ENCODE assay signal across 18 cellular contexts in the genomic region with DNA sequence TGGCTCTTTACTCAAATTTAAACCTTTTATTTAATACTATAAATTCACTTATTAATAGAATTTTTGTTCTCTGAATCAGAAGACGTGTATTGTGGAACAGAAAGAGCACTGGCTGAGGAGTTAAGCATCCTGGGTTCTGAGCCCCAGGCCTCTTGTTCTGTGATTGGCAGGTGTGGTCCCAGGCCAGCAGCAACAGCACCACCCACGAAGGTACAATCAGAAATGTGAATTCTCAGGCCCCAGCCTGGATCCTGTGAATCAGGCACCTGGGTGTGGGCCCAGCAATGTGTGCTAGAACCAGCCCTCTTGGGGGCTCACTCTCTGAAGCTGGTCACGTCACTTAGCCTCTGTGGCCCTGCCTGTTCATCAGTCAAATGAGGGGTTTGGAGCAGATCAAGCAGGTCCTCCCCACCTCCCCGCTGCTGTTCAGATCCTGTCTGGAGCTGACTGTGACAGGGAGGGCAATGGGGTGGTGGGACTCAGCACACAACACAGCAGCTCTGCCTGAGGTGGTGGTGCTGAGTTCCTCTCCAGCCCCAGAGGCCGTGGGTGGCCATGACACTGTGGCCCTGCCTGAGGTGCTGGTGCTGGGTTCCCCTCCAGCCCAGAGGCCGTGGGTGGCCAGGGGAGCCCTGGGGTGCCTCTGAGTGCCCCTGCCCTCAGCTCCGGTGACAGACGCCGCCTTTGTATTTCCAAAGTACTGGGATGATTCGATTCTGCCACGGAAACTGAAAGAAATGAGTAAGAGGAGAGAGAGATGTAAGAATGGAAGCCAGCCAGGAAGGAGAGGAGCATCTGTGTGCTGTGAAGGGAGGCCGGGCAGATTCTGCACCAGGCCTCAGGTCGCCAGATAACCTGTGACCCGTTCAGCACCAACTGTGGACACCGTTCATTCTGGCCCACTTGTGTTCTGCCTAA. TPM values are rescaled to one million over a fixed set of nuclear protein-coding genes. Genes with fewer than 3 reads are reported as not detected.
DNase-seq lines count a peak whose midpoint lies in the region; FAIRE-seq and TF ChIP-seq lines count a peak whose summit lies in the region.
"Had no signal": no experiment of that assay in that cellular context is flagged by ENCODE, and none has a peak within 500 bp of the region (broad histone marks: within the 10 kb centered on the region; RNA-seq: fewer than 3 reads in every experiment).

No MANE protein-coding gene starts in this region.

- no peak for TF ChIP-seq CTCF in stomach (IDR thresholded peaks at IDR 0.05)

- no peak overlapping the region for H3K27ac ChIP-seq in stomach
- H3K27ac ChIP-seq: cardiac muscle cell, left lung, transverse colon had no signal

- intact Hi-C loops in stomach (cut with DNase I; ENCODE audit: low total_unique reads), result no loop called here

- WGBS in stomach, 5 donors, result 77 to 84% (median 82%) methylated on average over 15 of the region's 15 CpGs

- CTCF ChIA-PET in activated CD4-positive, alpha-beta T cell treated with anti-CD3 and anti-CD28 coated beads, Interleukin-2, amount 10 ng/mL, durations not matched to agents 7 days and 5 days (lab: Charles Lee), result no interaction called here
- CTCF ChIA-PET in activated CD4-positive, alpha-beta memory T cell treated with anti-CD3 and anti-CD28 coated beads, Interleukin-2, amount 10 ng/mL, durations not matched to agents 7 days and 5 days (lab: Charles Lee), result no interaction called here

- FAIRE-seq in frontal cortex (lab: Jason Lieb, UNC), result no peak
- FAIRE-seq: A204.1 had no signal

- H3K27me3 ChIP-seq in stomach, result no peaks in the 10 kb centered on the region
- H3K27me3 ChIP-seq: cardiac muscle cell, left lung, transverse colon had no signal

- no peak overlapping the region for H3K4me3 Mint-ChIP-seq in activated CD4-positive, alpha-beta T cell treated with anti-CD3 and anti-CD28 coated beads, Interleukin-2, amount 10 ng/mL, durations not matched to agents 7 days and 5 days
- H3K4me3 Mint-ChIP-seq in activated CD4-positive, alpha-beta memory T cell treated with anti-CD3 and anti-CD28 coated beads, Interleukin-2, amount 10 ng/mL, durations not matched to agents 7 days and 5 days, result no peak overlapping the region
- H3K4me3 Mint-ChIP-seq: activated naive CD8-positive, alpha-beta T cell treated with anti-CD3 and anti-CD28 coated beads, Interleukin-2, amount 10 ng/mL, durations not matched to agents 7 days and 5 days; CD4-positive, CD25-positive, alpha-beta regulatory T cell had no signal

- DNase-seq in activated CD4-positive, alpha-beta T cell treated with anti-CD3 and anti-CD28 coated beads for 48 hours, result peak; percentile 59
- DNase-seq in activated CD4-positive, alpha-beta T cell treated with anti-CD3 and anti-CD28 coated beads, Interleukin-2, amount 10 ng/mL, durations not matched to agents 7 days and 5 days, result no peak
- peak; percentile 15 for DNase-seq in activated CD4-positive, alpha-beta memory T cell treated with anti-CD3 and anti-CD28 coated beads, Interleukin-2, amount 10 ng/mL, durations not matched to agents 7 days and 5 days
- DNase-seq in iPS-NIHi11 (ENCODE audit: low spot score) (peak; percentile 7), NCI-H526 (lab: John Stamatoyannopoulos, UW) (no peak), stomach (no peak), frontal cortex (ENCODE audit: low spot score in 2 of 2) (no peak)
- DNase-seq in stimulated activated CD4-positive, alpha-beta T cell treated with anti-CD3 and anti-CD28 coated beads, TNF-alpha, amount 100 ng/mL, for 48 hours (ENCODE audit: low read depth in 3 of 3), result peak; percentile 2 to 21 (median 4)
- DNase-seq: activated naive CD8-positive, alpha-beta T cell treated with anti-CD3 and anti-CD28 coated beads, Interleukin-2, amount 10 ng/mL, durations not matched to agents 7 days and 5 days; CD4-positive, CD25-positive, alpha-beta regulatory T cell; hypothalamus; left lung; transverse colon had no signal

- H3K36me3 ChIP-seq in stomach, result no peaks in the 10 kb centered on the region
- H3K36me3 ChIP-seq: cardiac muscle cell, left lung, transverse colon had no signal

- no peaks in the 10 kb centered on the region for H3K4me1 Mint-ChIP-seq in activated CD4-positive, alpha-beta T cell treated with anti-CD3 and anti-CD28 coated beads, Interleukin-2, amount 10 ng/mL, durations not matched to agents 7 days and 5 days
- peaks cover 3% of the 10 kb centered on the region for H3K4me1 Mint-ChIP-seq in activated CD4-positive, alpha-beta memory T cell treated with anti-CD3 and anti-CD28 coated beads, Interleukin-2, amount 10 ng/mL, durations not matched to agents 7 days and 5 days
- H3K4me1 Mint-ChIP-seq: activated naive CD8-positive, alpha-beta T cell treated with anti-CD3 and anti-CD28 coated beads, Interleukin-2, amount 10 ng/mL, durations not matched to agents 7 days and 5 days; CD4-positive, CD25-positive, alpha-beta regulatory T cell had no signal

- no peak for TF ChIP-seq POLR2A in stomach (IDR thresholded peaks at IDR 0.05)

- H3K4me3 ChIP-seq in stomach, result no peak overlapping the region
- H3K4me3 ChIP-seq: cardiac muscle cell, left lung, transverse colon had no signal

- H3K36me3 Mint-ChIP-seq in activated CD4-positive, alpha-beta T cell treated with anti-CD3 and anti-CD28 coated beads, Interleukin-2, amount 10 ng/mL, durations not matched to agents 7 days and 5 days (ENCODE audit: low read depth), result no peaks in the 10 kb centered on the region
- H3K36me3 Mint-ChIP-seq in activated CD4-positive, alpha-beta memory T cell treated with anti-CD3 and anti-CD28 coated beads, Interleukin-2, amount 10 ng/mL, durations not matched to agents 7 days and 5 days (ENCODE audit: low read depth), result no peaks in the 10 kb centered on the region
- H3K36me3 Mint-ChIP-seq: activated naive CD8-positive, alpha-beta T cell treated with anti-CD3 and anti-CD28 coated beads, Interleukin-2, amount 10 ng/mL, durations not matched to agents 7 days and 5 days; CD4-positive, CD25-positive, alpha-beta regulatory T cell had no signal

- no peaks in the 10 kb centered on the region for H3K27me3 Mint-ChIP-seq in activated CD4-positive, alpha-beta T cell treated with anti-CD3 and anti-CD28 coated beads, Interleukin-2, amount 10 ng/mL, durations not matched to agents 7 days and 5 days
- H3K27me3 Mint-ChIP-seq in activated CD4-positive, alpha-beta memory T cell treated with anti-CD3 and anti-CD28 coated beads, Interleukin-2, amount 10 ng/mL, durations not matched to agents 7 days and 5 days, result no peaks in the 10 kb centered on the region
- H3K27me3 Mint-ChIP-seq: activated naive CD8-positive, alpha-beta T cell treated with anti-CD3 and anti-CD28 coated beads, Interleukin-2, amount 10 ng/mL, durations not matched to agents 7 days and 5 days; CD4-positive, CD25-positive, alpha-beta regulatory T cell had no signal

- peaks cover 0 to 3% (median 0%) of the 10 kb centered on the region in 4 donors for H3K4me1 ChIP-seq in stomach
- H3K4me1 ChIP-seq: left lung, transverse colon had no signal

- no peak for TF ChIP-seq EP300 in stomach (IDR thresholded peaks at IDR 0.05)

- no peak overlapping the region for H3K27ac Mint-ChIP-seq in activated CD4-positive, alpha-beta T cell treated with anti-CD3 and anti-CD28 coated beads, Interleukin-2, amount 10 ng/mL, durations not matched to agents 7 days and 5 days
- no peak overlapping the region for H3K27ac Mint-ChIP-seq in activated CD4-positive, alpha-beta memory T cell treated with anti-CD3 and anti-CD28 coated beads, Interleukin-2, amount 10 ng/mL, durations not matched to agents 7 days and 5 days
- H3K27ac Mint-ChIP-seq: activated naive CD8-positive, alpha-beta T cell treated with anti-CD3 and anti-CD28 coated beads, Interleukin-2, amount 10 ng/mL, durations not matched to agents 7 days and 5 days; CD4-positive, CD25-positive, alpha-beta regulatory T cell had no signal

- no peaks in the 10 kb centered on the region for H3K9me3 ChIP-seq in stomach
- H3K9me3 ChIP-seq: left lung, transverse colon had no signal

- H3K9me3 Mint-ChIP-seq in activated CD4-positive, alpha-beta T cell treated with anti-CD3 and anti-CD28 coated beads, Interleukin-2, amount 10 ng/mL, durations not matched to agents 7 days and 5 days, result peaks cover 5% of the 10 kb centered on the region
- peaks cover 5% of the 10 kb centered on the region for H3K9me3 Mint-ChIP-seq in activated CD4-positive, alpha-beta memory T cell treated with anti-CD3 and anti-CD28 coated beads, Interleukin-2, amount 10 ng/mL, durations not matched to agents 7 days and 5 days

- POLR2A ChIA-PET in activated CD4-positive, alpha-beta T cell treated with anti-CD3 and anti-CD28 coated beads, Interleukin-2, amount 10 ng/mL, durations not matched to agents 7 days and 5 days (lab: Charles Lee), result no interaction called here
- POLR2A ChIA-PET in activated CD4-positive, alpha-beta memory T cell treated with anti-CD3 and anti-CD28 coated beads, Interleukin-2, amount 10 ng/mL, durations not matched to agents 7 days and 5 days (lab: Charles Lee), result no interaction called here

RNA-seq across cellular contexts. Expression of gene FRMD1, which starts 41.6 kb away (rescaled TPM):
- total RNA-seq in activated CD4-positive, alpha-beta T cell treated with anti-CD3 and anti-CD28 coated beads, Interleukin-2, amount 10 ng/mL, durations not matched to agents 7 days and 5 days, result not detected
- not detected for total RNA-seq in activated CD4-positive, alpha-beta memory T cell treated with anti-CD3 and anti-CD28 coated beads, Interleukin-2, amount 10 ng/mL, durations not matched to agents 7 days and 5 days
- total RNA-seq in stomach (10 to 100 TPM in 3 of 5 donors, 1 to 10 TPM in 1, under 1 TPM in 1; 0.43 to 42.9 (median 16.9) TPM), frontal cortex (not detected)
- 1 to 10 TPM; 5.0 to 9.8 (median 5.6) TPM for polyA plus RNA-seq in stomach
- total RNA-seq: activated naive CD8-positive, alpha-beta T cell treated with anti-CD3 and anti-CD28 coated beads, Interleukin-2, amount 10 ng/mL, durations not matched to agents 7 days and 5 days; CD4-positive, CD25-positive, alpha-beta regulatory T cell; Daoy; left lung; myocyte; NCI-H460 had no signal
- polyA plus RNA-seq: cardiac muscle cell; CD4-positive, CD25-positive, alpha-beta regulatory T cell had no signal

Comparison
In these comparisons a context has a peak if more than half of its experiments do, and no peak if none do; other contexts are left out.
1. DNase-seq: peak in activated CD4-positive, alpha-beta T cell treated with anti-CD3 and anti-CD28 coated beads for 48 hours (single experiment), activated CD4-positive, alpha-beta memory T cell treated with anti-CD3 and anti-CD28 coated beads, Interleukin-2, amount 10 ng/mL, durations not matched to agents 7 days and 5 days (single experiment), iPS-NIHi11 (single experiment) and stimulated activated CD4-positive, alpha-beta T cell treated with anti-CD3 and anti-CD28 coated beads, TNF-alpha, amount 100 ng/mL, for 48 hours (3 of 3); none in activated CD4-positive, alpha-beta T cell treated with anti-CD3 and anti-CD28 coated beads, Interleukin-2, amount 10 ng/mL, durations not matched to agents 7 days and 5 days (single experiment), NCI-H526 (0 of 2), stomach (single experiment) and frontal cortex (0 of 2).